9 cellular contexts compared by ENCODE assay signal in the genomic region with DNA sequence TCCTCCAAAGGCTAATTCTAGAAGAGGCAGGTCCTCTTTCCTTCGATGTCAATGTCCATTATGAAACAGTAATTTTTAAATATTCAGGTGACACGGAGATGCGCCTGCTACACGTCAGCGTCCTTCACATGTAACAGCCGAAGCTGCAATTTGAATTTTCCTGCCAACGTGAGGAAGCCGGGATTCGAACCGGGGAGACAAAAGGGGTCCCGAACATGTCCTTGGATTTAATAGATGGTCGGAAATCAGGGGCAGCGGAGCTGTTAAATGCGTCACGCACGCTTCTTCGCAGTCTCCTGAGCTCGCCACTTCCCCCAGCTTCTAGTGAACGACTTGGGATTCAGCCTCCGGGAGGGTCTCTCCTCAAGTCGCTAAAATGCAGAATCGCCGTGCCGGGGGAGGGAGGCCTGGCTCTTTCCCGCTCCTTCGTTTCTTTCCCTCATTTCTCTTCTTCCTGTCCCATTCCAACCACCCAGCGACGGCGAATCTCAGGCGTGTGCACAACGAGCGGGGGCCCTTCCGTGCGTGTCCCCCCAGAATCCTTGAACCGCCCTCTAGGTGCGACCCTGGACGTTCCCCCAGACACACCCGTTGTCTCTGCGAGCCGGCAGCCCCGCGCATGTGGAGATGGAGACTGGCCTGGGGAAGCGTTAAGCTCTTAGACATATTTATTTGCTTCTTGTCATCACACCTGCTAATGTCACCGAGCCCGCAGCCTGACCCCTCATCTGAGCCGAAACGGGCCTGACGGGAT. TPM values are rescaled to one million over a fixed set of nuclear protein-coding genes. Genes with fewer than 3 reads are reported as not detected.
A peak's percentile ranks its signal among the peaks of the same experiment; 100 is the strongest.
DNase-seq lines count a peak whose midpoint lies in the region; ATAC-seq and TF ChIP-seq lines count a peak whose summit lies in the region.
"Had no signal": no experiment of that assay in that cellular context is flagged by ENCODE, and none has a peak within 500 bp of the region (broad histone marks: within the 10 kb centered on the region; RNA-seq: fewer than 3 reads in every experiment).

No MANE protein-coding gene starts in this region.

- DNase-seq in BE2C (no peak), GM13977 (ENCODE audit: low spot score) (peak; percentile 48), mesenchymal stem cell (no peak), NCI-H2227 (lab: John Stamatoyannopoulos, UW; ENCODE audit: unreplicated experiment) (no peak), glomerular visceral epithelial cell (ENCODE audit: extremely low spot score) (no peak), NOMO-1 treated with DMSO at 0.1 percent for 48 hours (lab: John Stamatoyannopoulos, UW; ENCODE audit: unreplicated experiment) (no peak)
- no peak for DNase-seq in activated naive CD8-positive, alpha-beta T cell treated with anti-CD3 and anti-CD28 coated beads, Interleukin-2, amount 10 ng/mL, durations not matched to agents 7 days and 5 days
- DNase-seq: NCI-H2081 treated with DMSO at 0.1 percent for 48 hours had no signal

- H3K27ac ChIP-seq in mesenchymal stem cell (ENCODE audit: low read length, poor library complexity, severe bottlenecking): no peak overlapping the region

- H3K9me3 ChIP-seq in BE2C (no peaks in the 10 kb centered on the region), mesenchymal stem cell (ENCODE audit: control insufficient read depth, low read length) (no peaks in the 10 kb centered on the region)

- H2BK120ac ChIP-seq in mesenchymal stem cell (ENCODE audit: low read depth, low read length): no peak overlapping the region

- no peak overlapping the region for H3K9ac ChIP-seq in mesenchymal stem cell (ENCODE audit: low read length)

- no peak overlapping the region for H4K91ac ChIP-seq in mesenchymal stem cell (ENCODE audit: low read length)

- H3K14ac ChIP-seq in mesenchymal stem cell (ENCODE audit: low read length in 2 of 2): no peak overlapping the region

- H3K4me1 ChIP-seq in BE2C: peaks cover 11% of the 10 kb centered on the region
- peaks cover 47% of the 10 kb centered on the region for H3K4me1 ChIP-seq in mesenchymal stem cell (ENCODE audit: control insufficient read depth, insufficient read depth, low read depth, low read length)

- peak overlapping the region; percentile 47 for H3K4me3 Mint-ChIP-seq in activated naive CD8-positive, alpha-beta T cell treated with anti-CD3 and anti-CD28 coated beads, Interleukin-2, amount 10 ng/mL, durations not matched to agents 7 days and 5 days

- H3K4me3 ChIP-seq in BE2C (ENCODE audit: low read depth, low read length) (peak overlapping the region; percentile 28), mesenchymal stem cell (ENCODE audit: insufficient read depth in 1 of 2, low read depth in 1 of 2, low read length in 2 of 2) (no peak overlapping the region)

- no peaks in the 10 kb centered on the region for H3K79me1 ChIP-seq in mesenchymal stem cell (replicated peaks; ENCODE audit: low read length, poor library complexity, severe bottlenecking)

- WGBS in mesenchymal stem cell: 2% methylated on average over 42 of the region's 48 CpGs

- no peaks in the 10 kb centered on the region for H3K36me3 Mint-ChIP-seq in activated naive CD8-positive, alpha-beta T cell treated with anti-CD3 and anti-CD28 coated beads, Interleukin-2, amount 10 ng/mL, durations not matched to agents 7 days and 5 days

- peaks cover 34% of the 10 kb centered on the region for H3K4me1 Mint-ChIP-seq in activated naive CD8-positive, alpha-beta T cell treated with anti-CD3 and anti-CD28 coated beads, Interleukin-2, amount 10 ng/mL, durations not matched to agents 7 days and 5 days

- POLR2A ChIA-PET in activated naive CD8-positive, alpha-beta T cell treated with anti-CD3 and anti-CD28 coated beads, Interleukin-2, amount 10 ng/mL, durations not matched to agents 7 days and 5 days (lab: Charles Lee): interaction anchor here (0.6 kb wide), 1 partner anchor 16 kb away, joined by 3 read pairs; no protein-coding TSS in a partner anchor

- no peak overlapping the region for H3K4ac ChIP-seq in mesenchymal stem cell (ENCODE audit: low read depth in 1 of 2, low read length in 2 of 2)

- in situ Hi-C loops in GM13977 (cut with MboI; ENCODE audit: low pct_unique_long_range_greater_than_20kb, low sequenced_read_pairs, unreplicated experiment): loop anchor here (25.0 kb wide), 1 partner anchor 504 kb away; no protein-coding TSS in a partner anchor

- H3K36me3 ChIP-seq in BE2C (0 out of 2 replicates have a peak, but pooled peaks cover 8% of the 10 kb centered on the region), mesenchymal stem cell (ENCODE audit: control insufficient read depth in 1 of 2, insufficient read depth in 2 of 2, low read depth in 1 of 2, low read length in 2 of 2) (no peaks in the 10 kb centered on the region)

- no peak overlapping the region for H2AFZ ChIP-seq in mesenchymal stem cell (ENCODE audit: low read depth, low read length)

- H3K27ac Mint-ChIP-seq in activated naive CD8-positive, alpha-beta T cell treated with anti-CD3 and anti-CD28 coated beads, Interleukin-2, amount 10 ng/mL, durations not matched to agents 7 days and 5 days: peak overlapping the region; percentile 79

- no peak overlapping the region for H2BK15ac ChIP-seq in mesenchymal stem cell (ENCODE audit: low read depth, poor library complexity, severe bottlenecking)

- H3K27me3 ChIP-seq in BE2C: peaks cover 35% of the 10 kb centered on the region
- H3K27me3 ChIP-seq in mesenchymal stem cell (ENCODE audit: control insufficient read depth in 1 of 2, insufficient read depth in 1 of 2, low read length in 2 of 2): peaks cover 48 to 57% of the 10 kb centered on the region in 2 experiments

- no peak overlapping the region for H3K23ac ChIP-seq in mesenchymal stem cell (ENCODE audit: low read length in 2 of 2)

- no peaks in the 10 kb centered on the region for H3K9me3 Mint-ChIP-seq in activated naive CD8-positive, alpha-beta T cell treated with anti-CD3 and anti-CD28 coated beads, Interleukin-2, amount 10 ng/mL, durations not matched to agents 7 days and 5 days

- H2AK5ac ChIP-seq in mesenchymal stem cell (ENCODE audit: low read length, severe bottlenecking): no peak overlapping the region

- TF ChIP-seq CTCF in BE2C (IDR thresholded peaks at IDR 0.05; ENCODE audit: low read depth, low read length): no peak
- TF ChIP-seq CTCF in GM13977 (IDR thresholded peaks at IDR 0.05; ENCODE audit: extremely low read depth, insufficient read depth, missing control alignments): no peak

- no peak overlapping the region for H2BK5ac ChIP-seq in mesenchymal stem cell (ENCODE audit: low read depth, low read length, poor library complexity, severe bottlenecking)

- H3K4me2 ChIP-seq in mesenchymal stem cell (ENCODE audit: low read length, poor library complexity, severe bottlenecking): peak overlapping the region; percentile 94

- H3K18ac ChIP-seq in mesenchymal stem cell (ENCODE audit: low read depth in 1 of 2, low read length in 2 of 2): no peak overlapping the region

- peaks cover 66% of the 10 kb centered on the region for H3K27me3 Mint-ChIP-seq in activated naive CD8-positive, alpha-beta T cell treated with anti-CD3 and anti-CD28 coated beads, Interleukin-2, amount 10 ng/mL, durations not matched to agents 7 days and 5 days

- no peak for ATAC-seq in activated naive CD8-positive, alpha-beta T cell treated with anti-CD3 and anti-CD28 coated beads, Interleukin-2, amount 10 ng/mL, durations not matched to agents 7 days and 5 days (ENCODE audit: low read depth)
- ATAC-seq in GM21381 (IDR thresholded peaks at IDR 0.05; ENCODE audit: unreplicated experiment): no peak

- no peak overlapping the region for H4K8ac ChIP-seq in mesenchymal stem cell (ENCODE audit: low read length)

- no peak overlapping the region for H2BK12ac ChIP-seq in mesenchymal stem cell (ENCODE audit: low read length in 2 of 2)

RNA-seq across cellular contexts. Expression of a gene that starts 1.3 kb away (rescaled TPM):
- 5.9 TPM for polyA plus RNA-seq in BE2C (2012; ENCODE audit: insufficient read depth, insufficient read length, low read depth)
- total RNA-seq in activated naive CD8-positive, alpha-beta T cell treated with anti-CD3 and anti-CD28 coated beads, Interleukin-2, amount 10 ng/mL, durations not matched to agents 7 days and 5 days: not detected
- polyA plus RNA-seq in mesenchymal stem cell (2013, experiment 1 of 2): 0.07 TPM
- 0.08 TPM for polyA plus RNA-seq in mesenchymal stem cell (2013, experiment 2 of 2)
